Comparison of ENCODE assay signal across 29 cellular contexts in the genomic region with DNA sequence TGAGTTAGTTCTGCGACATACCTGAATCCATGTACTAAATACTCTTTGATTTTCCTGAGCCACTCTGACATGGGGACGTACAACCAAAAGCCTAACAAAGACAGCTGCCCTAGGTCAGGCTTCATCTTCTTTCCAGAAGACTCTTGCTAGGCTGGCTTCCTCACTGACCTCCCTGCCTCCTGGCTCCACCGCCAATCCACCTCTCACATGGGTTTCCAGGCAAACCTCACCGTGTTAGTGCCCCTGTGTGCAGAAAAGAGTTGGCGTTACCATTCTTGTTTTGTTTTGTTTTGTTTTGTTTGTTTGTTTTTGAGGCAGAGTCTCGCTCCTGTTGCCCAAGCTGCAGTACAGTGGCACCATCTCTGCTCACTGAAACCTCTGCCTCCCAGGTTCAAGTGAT.
"Had no signal": no experiment of that assay in that cellular context is flagged by ENCODE, and none has a peak within 500 bp of the region (broad histone marks: within the 10 kb centered on the region; RNA-seq: fewer than 3 reads in every experiment).

No MANE protein-coding gene starts in this region.

- H3K27ac Mint-ChIP-seq: naive thymus-derived CD4-positive, alpha-beta T cell; natural killer cell; nephron; progenitor cell of endocrine pancreas; stimulated activated effector memory CD8-positive, alpha-beta T cell treated with anti-CD3 and anti-CD28 coated beads, Interleukin-12 subunit alpha, Interleukin-12 subunit beta, amount 100 ng/mL, for 72 hours; stimulated activated naive B cell treated with anti-CD40 and anti-IgM and Interleukin-4, amounts not matched to agents 10 μg/mL and 1 μg/mL and 100 μg/mL, for 72 hours; stimulated activated naive CD8-positive, alpha-beta T cell treated with anti-CD3 and anti-CD28 coated beads, Interleukin-15, Interleukin-2, amounts not matched to agents 100 ng/mL and 50 ng/mL, for 24 hours had no signal

- H3K27me3 ChIP-seq: neutrophil, ovary, right lobe of liver, thyroid gland, tibial nerve, upper lobe of left lung, vagina had no signal

- H3K4me3 ChIP-seq: ovary, psoas muscle, right lobe of liver, sigmoid colon, stomach, thoracic aorta, thyroid gland, tibial nerve, upper lobe of left lung, vagina had no signal

- H3K9me3 Mint-ChIP-seq: natural killer cell; nephron; stimulated activated effector memory CD8-positive, alpha-beta T cell treated with anti-CD3 and anti-CD28 coated beads, Interleukin-12 subunit alpha, Interleukin-12 subunit beta, amount 100 ng/mL, for 72 hours; stimulated activated naive B cell treated with anti-CD40 and anti-IgM and Interleukin-4, amounts not matched to agents 10 μg/mL and 1 μg/mL and 100 μg/mL, for 72 hours; stimulated activated naive CD8-positive, alpha-beta T cell treated with anti-CD3 and anti-CD28 coated beads, Interleukin-15, Interleukin-2, amounts not matched to agents 100 ng/mL and 50 ng/mL, for 24 hours had no signal

- DNase-seq: naive thymus-derived CD4-positive, alpha-beta T cell; natural killer cell; nucleus accumbens; ovary; posterior cingulate gyrus; psoas muscle; right cardiac atrium; right lobe of liver; sigmoid colon; small intestine; stimulated activated CD4-positive, alpha-beta T cell treated with anti-CD3 and anti-CD28 coated beads, Interleukin-15, amount 100 ng/mL, for 24 hours; stimulated activated CD4-positive, alpha-beta T cell treated with anti-CD3 and anti-CD28 coated beads, Interleukin-2, amount 100 ng/mL, for 24 hours; stimulated activated CD4-positive, alpha-beta T cell treated with anti-CD3 and anti-CD28 coated beads, Interleukin-2, amount 100 ng/mL, for 48 hours; stimulated activated CD4-positive, alpha-beta T cell treated with anti-CD3 and anti-CD28 coated beads, Interleukin-4, amount 100 ng/mL, for 24 hours; stimulated activated naive B cell treated with anti-CD40 and anti-IgM and Interleukin-4, amounts not matched to agents 10 μg/mL and 1 μg/mL and 100 μg/mL, for 72 hours; stimulated activated naive CD4-positive, alpha-beta T cell treated with Interleukin-2 at 50 U/mL for 16 hours; stomach; thyroid gland; trophoblast cell; upper lobe of left lung had no signal

- H3K4me3 Mint-ChIP-seq: naive thymus-derived CD4-positive, alpha-beta T cell; natural killer cell; nephron; stimulated activated effector memory CD8-positive, alpha-beta T cell treated with anti-CD3 and anti-CD28 coated beads, Interleukin-12 subunit alpha, Interleukin-12 subunit beta, amount 100 ng/mL, for 72 hours; stimulated activated naive B cell treated with anti-CD40 and anti-IgM and Interleukin-4, amounts not matched to agents 10 μg/mL and 1 μg/mL and 100 μg/mL, for 72 hours; stimulated activated naive CD8-positive, alpha-beta T cell treated with anti-CD3 and anti-CD28 coated beads, Interleukin-15, Interleukin-2, amounts not matched to agents 100 ng/mL and 50 ng/mL, for 24 hours had no signal

- H3K4me1 Mint-ChIP-seq: naive thymus-derived CD4-positive, alpha-beta T cell; natural killer cell; nephron; stimulated activated effector memory CD8-positive, alpha-beta T cell treated with anti-CD3 and anti-CD28 coated beads, Interleukin-12 subunit alpha, Interleukin-12 subunit beta, amount 100 ng/mL, for 72 hours; stimulated activated naive B cell treated with anti-CD40 and anti-IgM and Interleukin-4, amounts not matched to agents 10 μg/mL and 1 μg/mL and 100 μg/mL, for 72 hours had no signal

- H3K9me3 ChIP-seq: neutrophil, ovary, psoas muscle, right lobe of liver, sigmoid colon, stomach, thoracic aorta, thyroid gland, tibial nerve, upper lobe of left lung, vagina had no signal

- ATAC-seq: naive thymus-derived CD4-positive, alpha-beta T cell; natural killer cell; psoas muscle; right cardiac atrium; right lobe of liver; stimulated activated effector memory CD8-positive, alpha-beta T cell treated with anti-CD3 and anti-CD28 coated beads, Interleukin-12 subunit alpha, Interleukin-12 subunit beta, amount 100 ng/mL, for 72 hours; stimulated activated naive B cell treated with anti-CD40 and anti-IgM and Interleukin-4, amounts not matched to agents 10 μg/mL and 1 μg/mL and 100 μg/mL, for 72 hours had no signal

- H3K4me1 ChIP-seq: parathyroid adenoma, psoas muscle, right lobe of liver, sigmoid colon, stomach, thyroid gland, tibial nerve, upper lobe of left lung, vagina had no signal

- H3K27ac ChIP-seq: neutrophil, ovary, parathyroid adenoma, psoas muscle, right lobe of liver, sigmoid colon, stomach, thoracic aorta, thyroid gland, tibial nerve, upper lobe of left lung, vagina had no signal

- H3K36me3 ChIP-seq: neutrophil, ovary, right lobe of liver, sigmoid colon, stomach, thoracic aorta, thyroid gland, tibial nerve, upper lobe of left lung, vagina had no signal

- H3K9ac ChIP-seq: parathyroid adenoma had no signal

- H2AFZ ChIP-seq: parathyroid adenoma had no signal

- H3K79me2 ChIP-seq: parathyroid adenoma had no signal

- H3K36me3 Mint-ChIP-seq: naive thymus-derived CD4-positive, alpha-beta T cell; natural killer cell; stimulated activated effector memory CD8-positive, alpha-beta T cell treated with anti-CD3 and anti-CD28 coated beads, Interleukin-12 subunit alpha, Interleukin-12 subunit beta, amount 100 ng/mL, for 72 hours; stimulated activated naive B cell treated with anti-CD40 and anti-IgM and Interleukin-4, amounts not matched to agents 10 μg/mL and 1 μg/mL and 100 μg/mL, for 72 hours had no signal
